28 cellular contexts compared by ENCODE assay signal in genomic region chr3:124745092-124745491, GRCh38. TPM values are rescaled to one million over a fixed set of nuclear protein-coding genes. Genes with fewer than 3 reads are reported as not detected.
DNase-seq lines count a peak whose midpoint lies in the region; ATAC-seq and TF ChIP-seq lines count a peak whose summit lies in the region.
"Had no signal": no experiment of that assay in that cellular context is flagged by ENCODE, and none has a peak within 500 bp of the region (broad histone marks: within the 10 kb centered on the region; RNA-seq: fewer than 3 reads in every experiment).

No MANE protein-coding gene starts in this region.

- DNase-seq in AG08395 (ENCODE audit: low spot score) (peak; percentile 19), HK-2 (ENCODE audit: unreplicated experiment) (peak; percentile 53), iris pigment epithelial cell (ENCODE audit: low read depth) (peak; percentile 23), MM.1S (no peak), tibial nerve (ENCODE audit: low spot score in 2 of 2) (no peak)
- DNase-seq in central memory CD8-positive, alpha-beta T cell (ENCODE audit: low spot score in 2 of 2) = no peak
- DNase-seq: ACHN; activated gamma-delta T cell treated with Interleukin-2 at 50 U/mL for 16 hours; activated T-cell treated with anti-CD3 and anti-CD28 coated beads, Interleukin-2, amount 50 U/mL, for 1 hour; brain microvascular endothelial cell; cortex of kidney; GF-D8; head of caudate nucleus; HFFc6; mesenchymal stem cell; naive thymus-derived CD8-positive, alpha-beta T cell; NCI-H146; NCI-H2171 treated with DMSO at 0.1 percent for 48 hours; NCI-H524 treated with DMSO at 0.1 percent for 48 hours; occipital lobe; Peyer's patch; stimulated activated CD4-positive, alpha-beta T cell treated with anti-CD3 and anti-CD28 coated beads, Interleukin-4, amount 100 ng/mL, for 1 hour had no signal

- H3K79me2 ChIP-seq in MM.1S (ENCODE audit: low read length) = 0 out of 2 replicates have a peak, but pooled peaks cover 5% of the 10 kb centered on the region

- H3K4me1 ChIP-seq in MM.1S (ENCODE audit: low read length) (no peaks in the 10 kb centered on the region), tibial nerve (no peaks in the 10 kb centered on the region)
- H3K4me1 ChIP-seq: Peyer's patch had no signal

- H3K4me2 ChIP-seq in MM.1S (ENCODE audit: low read depth, low read length) = no peak overlapping the region
- H3K4me2 ChIP-seq: KMS-11 had no signal

- H3K4me3 Mint-ChIP-seq in central memory CD8-positive, alpha-beta T cell = no peak overlapping the region
- H3K4me3 Mint-ChIP-seq: HFFc6; naive thymus-derived CD8-positive, alpha-beta T cell; stimulated activated memory B cell treated with anti-CD40 and anti-IgM and Interleukin-4, amounts not matched to agents 10 μg/mL and 1 μg/mL and 100 μg/mL, for 72 hours; T-helper 1 cell treated with Interleukin-12 subunit alpha and Interleukin-12 subunit beta and Interleukin-4 antibody, amounts not matched to agents 30 μg/mL and 1 μg/mL, for 36 hours had no signal

- H3K27ac Mint-ChIP-seq in central memory CD8-positive, alpha-beta T cell (ENCODE audit: low read depth) = peak overlapping the region; percentile 32
- H3K27ac Mint-ChIP-seq: HFFc6; stimulated activated memory B cell treated with anti-CD40 and anti-IgM and Interleukin-4, amounts not matched to agents 10 μg/mL and 1 μg/mL and 100 μg/mL, for 72 hours; T-helper 1 cell treated with Interleukin-12 subunit alpha and Interleukin-12 subunit beta and Interleukin-4 antibody, amounts not matched to agents 30 μg/mL and 1 μg/mL, for 36 hours had no signal

- no peaks in the 10 kb centered on the region for H3K27me3 Mint-ChIP-seq in central memory CD8-positive, alpha-beta T cell
- H3K27me3 Mint-ChIP-seq: naive thymus-derived CD8-positive, alpha-beta T cell; stimulated activated memory B cell treated with anti-CD40 and anti-IgM and Interleukin-4, amounts not matched to agents 10 μg/mL and 1 μg/mL and 100 μg/mL, for 72 hours had no signal

- no peak overlapping the region for H3K9ac ChIP-seq in MM.1S (ENCODE audit: low read length)
- H3K9ac ChIP-seq: KMS-11 had no signal

- H3K9me3 ChIP-seq in MM.1S (replicated peaks; ENCODE audit: insufficient read depth, low read length) (no peaks in the 10 kb centered on the region), tibial nerve (no peaks in the 10 kb centered on the region)
- H3K9me3 ChIP-seq: Peyer's patch had no signal

- no peaks in the 10 kb centered on the region for H4K20me1 ChIP-seq in MM.1S (ENCODE audit: insufficient read depth, low read length)

- 75 to 82% methylated on average over 6 of the region's 6 CpGs for WGBS in tibial nerve, 2 donors

- H3K27ac ChIP-seq in MM.1S (ENCODE audit: low read length) (no peak overlapping the region), tibial nerve (no peak overlapping the region)
- H3K27ac ChIP-seq: brain microvascular endothelial cell, C4-2B, KMS-11, Peyer's patch had no signal

- no peaks in the 10 kb centered on the region for H3F3A ChIP-seq in MM.1S (ENCODE audit: insufficient read depth, low read length)

- H3K27me3 ChIP-seq in MM.1S (replicated peaks; ENCODE audit: insufficient read depth, low read length) (no peaks in the 10 kb centered on the region), tibial nerve (no peaks in the 10 kb centered on the region)
- H3K27me3 ChIP-seq: brain microvascular endothelial cell, Peyer's patch had no signal

- TF ChIP-seq CTCF in MM.1S (IDR thresholded peaks at IDR 0.05; ENCODE audit: low read length) (no peak), tibial nerve (IDR thresholded peaks at IDR 0.05) (no peak)

- H3K4me3 ChIP-seq in MM.1S (ENCODE audit: low read length) (no peak overlapping the region), tibial nerve (no peak overlapping the region)
- H3K4me3 ChIP-seq: Peyer's patch had no signal

- H3K36me3 ChIP-seq in MM.1S (replicated peaks; ENCODE audit: insufficient read depth, low read length) (peaks cover 13% of the 10 kb centered on the region; the same call in 1 of the 2 replicates), tibial nerve (peaks cover 0 to 74% (median 2%) of the 10 kb centered on the region in 3 donors)

- no peak for ATAC-seq in central memory CD8-positive, alpha-beta T cell (replicated peaks; ENCODE audit: extremely low read depth, poor library complexity, severe bottlenecking)
- ATAC-seq in HG03432 (IDR thresholded peaks at IDR 0.05; ENCODE audit: unreplicated experiment) (no peak), HG03025 (IDR thresholded peaks at IDR 0.05; ENCODE audit: low FRiP score, unreplicated experiment) (no peak)
- ATAC-seq: naive thymus-derived CD8-positive, alpha-beta T cell; stimulated activated memory B cell treated with anti-CD40 and anti-IgM and Interleukin-4, amounts not matched to agents 10 μg/mL and 1 μg/mL and 100 μg/mL, for 72 hours had no signal

- TF ChIP-seq POLR2A in tibial nerve (IDR thresholded peaks at IDR 0.05) = no peak

- peaks cover 44% of the 10 kb centered on the region for H3K36me3 Mint-ChIP-seq in central memory CD8-positive, alpha-beta T cell (ENCODE audit: insufficient read depth)

- H3K9me3 Mint-ChIP-seq in central memory CD8-positive, alpha-beta T cell = no peaks in the 10 kb centered on the region
- H3K9me3 Mint-ChIP-seq: HFFc6; naive thymus-derived CD8-positive, alpha-beta T cell; stimulated activated memory B cell treated with anti-CD40 and anti-IgM and Interleukin-4, amounts not matched to agents 10 μg/mL and 1 μg/mL and 100 μg/mL, for 72 hours; T-helper 1 cell treated with Interleukin-12 subunit alpha and Interleukin-12 subunit beta and Interleukin-4 antibody, amounts not matched to agents 30 μg/mL and 1 μg/mL, for 36 hours had no signal

- H3K4me1 Mint-ChIP-seq in central memory CD8-positive, alpha-beta T cell = peaks cover 6% of the 10 kb centered on the region
- H3K4me1 Mint-ChIP-seq: stimulated activated memory B cell treated with anti-CD40 and anti-IgM and Interleukin-4, amounts not matched to agents 10 μg/mL and 1 μg/mL and 100 μg/mL, for 72 hours had no signal

- H3K9me2 ChIP-seq in MM.1S (replicated peaks; ENCODE audit: insufficient read depth, low read length) = no peaks in the 10 kb centered on the region

- TF ChIP-seq EP300 in tibial nerve (IDR thresholded peaks at IDR 0.05) = no peak

- H2AFZ ChIP-seq in MM.1S (ENCODE audit: low read length) = no peak overlapping the region

RNA-seq across cellular contexts. Expression of gene UMPS, which starts 14.8 kb away (rescaled TPM):
- 10 to 100 TPM; 11.0 to 34.5 (median 16.2) TPM for total RNA-seq in tibial nerve

Comparison
In these comparisons a context has a peak if more than half of its experiments do, and no peak if none do; other contexts are left out.
1. DNase-seq: peak in AG08395 (single experiment), HK-2 (single experiment) and iris pigment epithelial cell (single experiment); none in central memory CD8-positive, alpha-beta T cell (0 of 2), MM.1S (single experiment) and tibial nerve (0 of 2).